In the genomic region with DNA sequence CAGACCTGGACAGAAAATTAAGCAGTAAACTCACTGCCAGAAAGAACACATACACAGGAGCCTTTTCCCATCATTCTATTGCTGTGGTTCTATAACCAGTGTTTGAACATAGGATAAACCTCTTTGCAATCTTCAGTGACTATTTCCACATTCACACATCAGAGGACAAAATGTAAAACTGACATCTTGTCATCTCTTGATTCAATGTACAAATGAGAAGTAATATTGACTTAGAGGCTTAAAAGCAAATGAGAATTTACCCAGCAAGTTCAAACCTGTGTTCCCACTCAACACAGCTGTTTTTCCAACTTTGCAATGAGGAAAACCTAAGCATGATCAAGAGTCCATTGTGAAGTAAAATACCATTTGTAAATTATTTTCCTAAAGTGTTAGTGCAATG, we compare ENCODE assay signal across 37 cellular contexts.
"Had no signal": no experiment of that assay in that cellular context is flagged by ENCODE, and none has a peak within 500 bp of the region (broad histone marks: within the 10 kb centered on the region; RNA-seq: fewer than 3 reads in every experiment).

No MANE protein-coding gene starts in this region.

- H3K27ac ChIP-seq: ascending aorta, body of pancreas, brain microvascular endothelial cell, breast epithelium, VCaP had no signal

- H3K9me3 Mint-ChIP-seq: activated CD4-positive, alpha-beta T cell treated with anti-CD3 and anti-CD28 coated beads, Interleukin-2, amount 10 ng/mL, durations not matched to agents 7 days and 5 days; activated naive CD4-positive, alpha-beta T cell treated with anti-CD3 and anti-CD28 coated beads, Interleukin-2, amount 50 U/mL, for 24 hours; activated naive CD8-positive, alpha-beta T cell treated with anti-CD3 and anti-CD28 coated beads, Interleukin-2, amount 10 ng/mL, durations not matched to agents 7 days and 5 days; activated naive CD8-positive, alpha-beta T cell treated with anti-CD3 and anti-CD28 coated beads, Interleukin-2, amount 50 U/mL, for 24 hours; activated T-cell treated with anti-CD3 and anti-CD28 coated beads, Interleukin-2, amount 50 U/mL, for 24 hours; T-helper 1 cell treated with Interleukin-12 subunit alpha and Interleukin-12 subunit beta and Interleukin-4 antibody, amounts not matched to agents 30 μg/mL and 1 μg/mL, for 36 hours had no signal

- DNase-seq: activated CD4-positive, alpha-beta memory T cell treated with anti-CD3 and anti-CD28 coated beads, Interleukin-2, amount 10 ng/mL, durations not matched to agents 7 days and 5 days; activated CD4-positive, alpha-beta T cell treated with anti-CD3 and anti-CD28 coated beads for 1 hour; activated CD4-positive, alpha-beta T cell treated with anti-CD3 and anti-CD28 coated beads for 36 hours; activated CD4-positive, alpha-beta T cell treated with anti-CD3 and anti-CD28 coated beads for 48 hours; activated CD4-positive, alpha-beta T cell treated with anti-CD3 and anti-CD28 coated beads, Interleukin-2, amount 10 ng/mL, durations not matched to agents 7 days and 5 days; activated CD4-positive, alpha-beta T cell treated with anti-CD3 and anti-CD28 coated beads, Interleukin-2, amount 50 U/mL, for 48 hours; activated CD4-positive, CD25-positive, alpha-beta regulatory T cell; activated CD8-positive, alpha-beta memory T cell treated with anti-CD3 and anti-CD28 coated beads for 24 hours; activated CD8-positive, alpha-beta memory T cell treated with anti-CD3 and anti-CD28 coated beads, Interleukin-2, amount 10 ng/mL, durations not matched to agents 7 days and 5 days; activated CD8-positive, alpha-beta memory T cell treated with anti-CD3 and anti-CD28 coated beads, Interleukin-2, amount 50 U/mL, for 48 hours; activated CD8-positive, alpha-beta T cell treated with anti-CD3 and anti-CD28 coated beads, Interleukin-2, amount 10 ng/mL, durations not matched to agents 7 days and 5 days; activated effector memory CD4-positive, alpha-beta T cell treated with Interleukin-2 at 50 U/mL for 16 hours; activated gamma-delta T cell; activated naive CD4-positive, alpha-beta T cell treated with anti-CD3 and anti-CD28 coated beads, Interleukin-2, amount 10 ng/mL, durations not matched to agents 7 days and 5 days; activated naive CD4-positive, alpha-beta T cell treated with Interleukin-2 at 50 U/mL for 16 hours; activated naive CD8-positive, alpha-beta T cell treated with anti-CD3 and anti-CD28 coated beads, Interleukin-2, amount 10 ng/mL, durations not matched to agents 7 days and 5 days; activated naive CD8-positive, alpha-beta T cell treated with anti-CD3 and anti-CD28 coated beads, Interleukin-2, amount 50 U/mL, for 24 hours; activated T-cell treated with anti-CD3 and anti-CD28 coated beads, Interleukin-2, amount 50 U/mL, for 24 hours; activated T-cell treated with anti-CD3 and anti-CD28 coated beads, Interleukin-2, amount 50 U/mL, for 48 hours; amygdala; anterior cingulate cortex; body of pancreas; brain microvascular endothelial cell; central memory CD4-positive, alpha-beta T cell; T-helper 1 cell; T-helper 2 cell; T-helper 9 cell had no signal

- H3K27ac Mint-ChIP-seq: activated CD4-positive, alpha-beta memory T cell treated with anti-CD3 and anti-CD28 coated beads, Interleukin-2, amount 10 ng/mL, durations not matched to agents 7 days and 5 days; activated CD4-positive, alpha-beta T cell treated with anti-CD3 and anti-CD28 coated beads for 36 hours; activated CD4-positive, alpha-beta T cell treated with anti-CD3 and anti-CD28 coated beads, Interleukin-2, amount 10 ng/mL, durations not matched to agents 7 days and 5 days; activated CD8-positive, alpha-beta memory T cell treated with anti-CD3 and anti-CD28 coated beads, Interleukin-2, amount 10 ng/mL, durations not matched to agents 7 days and 5 days; activated CD8-positive, alpha-beta T cell treated with anti-CD3 and anti-CD28 coated beads, Interleukin-2, amount 10 ng/mL, durations not matched to agents 7 days and 5 days; activated naive CD4-positive, alpha-beta T cell treated with anti-CD3 and anti-CD28 coated beads, Interleukin-2, amount 10 ng/mL, durations not matched to agents 7 days and 5 days; activated naive CD4-positive, alpha-beta T cell treated with anti-CD3 and anti-CD28 coated beads, Interleukin-2, amount 50 U/mL, for 24 hours; activated naive CD8-positive, alpha-beta T cell; activated naive CD8-positive, alpha-beta T cell treated with anti-CD3 and anti-CD28 coated beads, Interleukin-2, amount 10 ng/mL, durations not matched to agents 7 days and 5 days; activated naive CD8-positive, alpha-beta T cell treated with anti-CD3 and anti-CD28 coated beads, Interleukin-2, amount 50 U/mL, for 24 hours; activated T-cell treated with anti-CD3 and anti-CD28 coated beads, Interleukin-2, amount 50 U/mL, for 24 hours; activated T-helper 2 cell treated with anti-CD3 and anti-CD28 coated beads, Interferon-gamma antibody, Interleukin-2, Interleukin-4, amounts not matched to agents 10 μg/mL and 5 μg/mL and 100 μg/mL, durations not matched to agents 14 hours and 24 hours and 36 hours; T-helper 1 cell treated with Interleukin-12 subunit alpha and Interleukin-12 subunit beta and Interleukin-4 antibody, amounts not matched to agents 30 μg/mL and 1 μg/mL, for 36 hours; T-helper 2 cell treated with Interferon-gamma antibody and Interleukin-4, amounts not matched to agents 5 μg/mL and 100 μg/mL, for 36 hours had no signal

- ATAC-seq: activated CD4-positive, alpha-beta T cell treated with anti-CD3 and anti-CD28 coated beads for 36 hours; activated CD4-positive, CD25-positive, alpha-beta regulatory T cell treated with anti-CD3 and anti-CD28 coated beads, Interleukin-2, amount 50 U/mL, for 24 hours; activated CD8-positive, alpha-beta memory T cell treated with anti-CD3 and anti-CD28 coated beads, Interleukin-2, amount 10 ng/mL, durations not matched to agents 7 days and 5 days; activated CD8-positive, alpha-beta T cell treated with anti-CD3 and anti-CD28 coated beads, Interleukin-2, amount 10 ng/mL, durations not matched to agents 7 days and 5 days; activated naive CD8-positive, alpha-beta T cell treated with anti-CD3 and anti-CD28 coated beads, Interleukin-2, amount 50 U/mL, for 24 hours; body of pancreas had no signal

- H3K4me1 ChIP-seq: ascending aorta, body of pancreas, breast epithelium had no signal

- H3K27me3 ChIP-seq: ascending aorta, body of pancreas, brain microvascular endothelial cell had no signal

- H3K4me1 Mint-ChIP-seq: activated CD4-positive, alpha-beta memory T cell treated with anti-CD3 and anti-CD28 coated beads, Interleukin-2, amount 10 ng/mL, durations not matched to agents 7 days and 5 days; activated CD4-positive, alpha-beta T cell treated with anti-CD3 and anti-CD28 coated beads for 36 hours; activated CD4-positive, alpha-beta T cell treated with anti-CD3 and anti-CD28 coated beads, Interleukin-2, amount 10 ng/mL, durations not matched to agents 7 days and 5 days; activated CD8-positive, alpha-beta memory T cell treated with anti-CD3 and anti-CD28 coated beads, Interleukin-2, amount 10 ng/mL, durations not matched to agents 7 days and 5 days; activated naive CD4-positive, alpha-beta T cell treated with anti-CD3 and anti-CD28 coated beads, Interleukin-2, amount 10 ng/mL, durations not matched to agents 7 days and 5 days; activated naive CD4-positive, alpha-beta T cell treated with anti-CD3 and anti-CD28 coated beads, Interleukin-2, amount 50 U/mL, for 24 hours; activated naive CD8-positive, alpha-beta T cell treated with anti-CD3 and anti-CD28 coated beads, Interleukin-2, amount 10 ng/mL, durations not matched to agents 7 days and 5 days; activated naive CD8-positive, alpha-beta T cell treated with anti-CD3 and anti-CD28 coated beads, Interleukin-2, amount 50 U/mL, for 24 hours had no signal

- H3K36me3 Mint-ChIP-seq: activated CD8-positive, alpha-beta memory T cell treated with anti-CD3 and anti-CD28 coated beads, Interleukin-2, amount 10 ng/mL, durations not matched to agents 7 days and 5 days; activated naive CD4-positive, alpha-beta T cell treated with anti-CD3 and anti-CD28 coated beads, Interleukin-2, amount 10 ng/mL, durations not matched to agents 7 days and 5 days; activated naive CD4-positive, alpha-beta T cell treated with anti-CD3 and anti-CD28 coated beads, Interleukin-2, amount 50 U/mL, for 24 hours; activated naive CD8-positive, alpha-beta T cell; activated naive CD8-positive, alpha-beta T cell treated with anti-CD3 and anti-CD28 coated beads, Interleukin-2, amount 10 ng/mL, durations not matched to agents 7 days and 5 days had no signal

- H3K27me3 Mint-ChIP-seq: activated CD4-positive, alpha-beta memory T cell treated with anti-CD3 and anti-CD28 coated beads, Interleukin-2, amount 10 ng/mL, durations not matched to agents 7 days and 5 days; activated CD4-positive, alpha-beta T cell treated with anti-CD3 and anti-CD28 coated beads for 36 hours; activated CD4-positive, alpha-beta T cell treated with anti-CD3 and anti-CD28 coated beads, Interleukin-2, amount 10 ng/mL, durations not matched to agents 7 days and 5 days; activated CD8-positive, alpha-beta memory T cell treated with anti-CD3 and anti-CD28 coated beads, Interleukin-2, amount 10 ng/mL, durations not matched to agents 7 days and 5 days; activated naive CD4-positive, alpha-beta T cell treated with anti-CD3 and anti-CD28 coated beads, Interleukin-2, amount 10 ng/mL, durations not matched to agents 7 days and 5 days; activated naive CD4-positive, alpha-beta T cell treated with anti-CD3 and anti-CD28 coated beads, Interleukin-2, amount 50 U/mL, for 24 hours; activated naive CD8-positive, alpha-beta T cell; activated naive CD8-positive, alpha-beta T cell treated with anti-CD3 and anti-CD28 coated beads, Interleukin-2, amount 10 ng/mL, durations not matched to agents 7 days and 5 days; activated naive CD8-positive, alpha-beta T cell treated with anti-CD3 and anti-CD28 coated beads, Interleukin-2, amount 50 U/mL, for 24 hours had no signal

- H3K4me3 Mint-ChIP-seq: activated CD4-positive, alpha-beta memory T cell treated with anti-CD3 and anti-CD28 coated beads, Interleukin-2, amount 10 ng/mL, durations not matched to agents 7 days and 5 days; activated CD4-positive, alpha-beta T cell treated with anti-CD3 and anti-CD28 coated beads for 36 hours; activated CD4-positive, alpha-beta T cell treated with anti-CD3 and anti-CD28 coated beads, Interleukin-2, amount 10 ng/mL, durations not matched to agents 7 days and 5 days; activated CD8-positive, alpha-beta memory T cell treated with anti-CD3 and anti-CD28 coated beads, Interleukin-2, amount 10 ng/mL, durations not matched to agents 7 days and 5 days; activated CD8-positive, alpha-beta T cell treated with anti-CD3 and anti-CD28 coated beads, Interleukin-2, amount 10 ng/mL, durations not matched to agents 7 days and 5 days; activated naive CD4-positive, alpha-beta T cell treated with anti-CD3 and anti-CD28 coated beads, Interleukin-2, amount 10 ng/mL, durations not matched to agents 7 days and 5 days; activated naive CD4-positive, alpha-beta T cell treated with anti-CD3 and anti-CD28 coated beads, Interleukin-2, amount 50 U/mL, for 24 hours; activated naive CD8-positive, alpha-beta T cell; activated naive CD8-positive, alpha-beta T cell treated with anti-CD3 and anti-CD28 coated beads, Interleukin-2, amount 10 ng/mL, durations not matched to agents 7 days and 5 days; activated naive CD8-positive, alpha-beta T cell treated with anti-CD3 and anti-CD28 coated beads, Interleukin-2, amount 50 U/mL, for 24 hours; activated T-cell treated with anti-CD3 and anti-CD28 coated beads, Interleukin-2, amount 50 U/mL, for 24 hours; T-helper 1 cell treated with Interleukin-12 subunit alpha and Interleukin-12 subunit beta and Interleukin-4 antibody, amounts not matched to agents 30 μg/mL and 1 μg/mL, for 36 hours; T-helper 2 cell treated with Interferon-gamma antibody and Interleukin-4, amounts not matched to agents 5 μg/mL and 100 μg/mL, for 36 hours had no signal

- H3K9me3 ChIP-seq: ascending aorta, body of pancreas, breast epithelium had no signal

- H3K36me3 ChIP-seq: ascending aorta, brain microvascular endothelial cell, breast epithelium had no signal

- FAIRE-seq: TTC549 had no signal

- H3K4me3 ChIP-seq: ascending aorta, body of pancreas, breast epithelium had no signal
